Comparison of ENCODE assay signal across 9 cellular contexts in the genomic region with DNA sequence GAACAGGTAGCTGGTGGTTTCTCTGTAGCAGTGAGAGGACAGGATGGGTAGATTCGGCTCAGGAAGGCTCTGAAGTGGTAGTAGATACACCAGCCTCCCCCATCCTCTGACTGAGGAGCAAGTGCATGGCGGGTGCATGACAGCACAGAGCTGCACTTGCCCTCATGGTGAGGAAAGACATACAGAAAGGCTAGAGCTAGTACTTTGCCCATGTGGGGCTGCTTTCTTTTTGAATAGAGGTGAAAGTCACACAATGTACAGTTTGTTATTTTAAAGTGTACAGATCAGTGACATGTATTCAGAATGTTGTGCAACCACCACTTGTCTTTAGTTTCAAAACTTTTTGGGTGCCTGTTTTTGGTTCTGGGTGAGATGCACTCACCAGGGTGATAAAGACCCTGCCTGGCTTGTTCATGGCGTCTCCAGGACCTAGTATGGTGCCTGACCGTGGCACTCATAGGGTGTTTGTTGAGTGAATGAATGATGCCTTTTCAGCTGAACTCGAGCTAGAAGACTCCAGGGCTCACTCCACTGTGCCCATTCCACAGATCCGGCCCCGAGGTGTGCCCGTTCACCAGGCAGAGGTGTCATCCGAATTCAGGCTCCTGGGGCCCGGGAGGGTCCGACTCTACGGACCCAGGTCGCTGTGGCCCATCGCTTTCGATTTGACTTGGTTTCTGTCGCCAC. TPM values are rescaled to one million over a fixed set of nuclear protein-coding genes. Genes with fewer than 3 reads are reported as not detected.
DNase-seq lines count a peak whose midpoint lies in the region; ATAC-seq and TF ChIP-seq lines count a peak whose summit lies in the region.
"Had no signal": no experiment of that assay in that cellular context is flagged by ENCODE, and none has a peak within 500 bp of the region (broad histone marks: within the 10 kb centered on the region; RNA-seq: fewer than 3 reads in every experiment).

No MANE protein-coding gene starts in this region.

- WGBS in endodermal cell (ENCODE audit: insufficient coverage in 1 of 2, insufficient read length in 1 of 2), 2 experiments, result 78 to 84% methylated on average over 14 to 16 of the region's 16 CpGs

- peaks cover 30% of the 10 kb centered on the region for H3K4me1 Mint-ChIP-seq in endodermal cell

- no peak overlapping the region for H3K27ac Mint-ChIP-seq in endodermal cell

- no peaks in the 10 kb centered on the region for H3K27me3 ChIP-seq in endodermal cell (ENCODE audit: control insufficient read depth, insufficient read depth, low read length, poor library complexity, severe bottlenecking)
- H3K27me3 ChIP-seq in rectal smooth muscle tissue (ENCODE audit: control insufficient read depth, insufficient read depth, low read length), result no peaks in the 10 kb centered on the region

- DNase-seq in activated CD4-positive, CD25-positive, alpha-beta regulatory T cell treated with anti-CD3 and anti-CD28 coated beads, Interleukin-2, amount 50 U/mL, for 72 hours, result no peak
- DNase-seq in MV-4-11 (lab: John Stamatoyannopoulos, UW) (peak; percentile 26), endodermal cell (no peak), SHP77 (lab: John Stamatoyannopoulos, UW) (no peak), A172 (ENCODE audit: low spot score) (no peak), retina (no peak)

- H3K4me3 Mint-ChIP-seq in endodermal cell, result peak overlapping the region; percentile 36

- peak; percentile 58 to 59 for ATAC-seq in activated CD4-positive, CD25-positive, alpha-beta regulatory T cell treated with anti-CD3 and anti-CD28 coated beads, Interleukin-2, amount 50 U/mL, for 24 hours

- H3K4me1 ChIP-seq in endodermal cell (ENCODE audit: control insufficient read depth, insufficient read depth, low read length), result peaks cover 10% of the 10 kb centered on the region
- H3K4me1 ChIP-seq in rectal smooth muscle tissue (ENCODE audit: control insufficient read depth, insufficient read depth, low read length), result peaks cover 11% of the 10 kb centered on the region

- peaks cover 2% of the 10 kb centered on the region for H3K27me3 Mint-ChIP-seq in endodermal cell (ENCODE audit: insufficient read depth)

- TF ChIP-seq CTCF in endodermal cell (conservative IDR thresholded peaks at IDR 0.05), result no peak

- no peak overlapping the region for H3K9ac ChIP-seq in endodermal cell (ENCODE audit: extremely low read depth, low read length, poor library complexity, severe bottlenecking)
- peak overlapping the region; percentile 38 for H3K9ac ChIP-seq in rectal smooth muscle tissue (ENCODE audit: low read length)

- no peaks in the 10 kb centered on the region for H3K9me3 ChIP-seq in endodermal cell (ENCODE audit: control insufficient read depth, low read length)
- H3K9me3 ChIP-seq: A549 had no signal

- H3K36me3 Mint-ChIP-seq in endodermal cell (ENCODE audit: low read depth), result peaks cover 23% of the 10 kb centered on the region

- H3K4me3 ChIP-seq in endodermal cell (ENCODE audit: low read length), result no peak overlapping the region
- peak overlapping the region; percentile 71 for H3K4me3 ChIP-seq in rectal smooth muscle tissue (ENCODE audit: low read length)
- H3K4me3 ChIP-seq: A549 had no signal

- H3K27ac ChIP-seq in endodermal cell (ENCODE audit: low read depth, low read length) (no peak overlapping the region), rectal smooth muscle tissue (ENCODE audit: low read depth, low read length) (peak overlapping the region; percentile 88)

- peaks cover 42% of the 10 kb centered on the region for H3K36me3 ChIP-seq in endodermal cell (ENCODE audit: control insufficient read depth, insufficient read depth, low read length)
- peaks cover 2% of the 10 kb centered on the region for H3K36me3 ChIP-seq in rectal smooth muscle tissue (ENCODE audit: control insufficient read depth, insufficient read depth, low read length)

- H3K9me3 Mint-ChIP-seq in endodermal cell, result no peaks in the 10 kb centered on the region

RNA-seq across cellular contexts. Expression of a gene that starts 0.4 kb away (rescaled TPM):
- 10 to 100 TPM in 1 of 2 donors, 1 to 10 TPM in 1; 6.3 to 13.9 TPM for total RNA-seq in endodermal cell
- polyA plus RNA-seq in endodermal cell (2013, experiment 1 of 2), result 13.7 TPM
- polyA plus RNA-seq in endodermal cell (2013, experiment 2 of 2), result 17.3 TPM
- total RNA-seq in A172 (2014; rRNA removed; shearing (Covaris generic)), result 36.2 and 51.0 TPM in 2 replicates

RNA-seq across cellular contexts. Expression of a gene that starts 6.4 kb away (rescaled TPM):
- total RNA-seq in endodermal cell, result 100 to 1,000 TPM in 1 of 2 donors, 10 to 100 TPM in 1; 80.4 to 146 TPM
- 60.6 TPM for polyA plus RNA-seq in endodermal cell (2013, experiment 1 of 2)
- polyA plus RNA-seq in endodermal cell (2013, experiment 2 of 2), result 58.9 TPM
- total RNA-seq in A172 (2014; rRNA removed; shearing (Covaris generic)), result 1.3 and 1.5 TPM in 2 replicates

RNA-seq across cellular contexts. Expression of a gene that starts 11.7 kb away (rescaled TPM):
- 100 to 1,000 TPM; 113 to 118 TPM for total RNA-seq in endodermal cell
- polyA plus RNA-seq in endodermal cell (2013, experiment 1 of 2), result 117 TPM
- 122 TPM for polyA plus RNA-seq in endodermal cell (2013, experiment 2 of 2)
- 262 and 285 TPM in 2 replicates for total RNA-seq in A172 (2014; rRNA removed; shearing (Covaris generic))

RNA-seq across cellular contexts. Expression of a gene that starts 18.7 kb away (rescaled TPM):
- total RNA-seq in endodermal cell, result 10 to 100 TPM; 23.8 to 32.2 TPM
- polyA plus RNA-seq in endodermal cell (2013, experiment 1 of 2), result 19.4 TPM
- 13.3 TPM for polyA plus RNA-seq in endodermal cell (2013, experiment 2 of 2)
- 9.8 and 11.7 TPM in 2 replicates for total RNA-seq in A172 (2014; rRNA removed; shearing (Covaris generic))

RNA-seq across cellular contexts. Expression of a gene that starts 22.5 kb away (rescaled TPM):
- total RNA-seq in endodermal cell, result 10 to 100 TPM; 74.5 to 89.5 TPM
- 41.7 TPM for polyA plus RNA-seq in endodermal cell (2013, experiment 1 of 2)
- 37.9 TPM for polyA plus RNA-seq in endodermal cell (2013, experiment 2 of 2)
- 28.1 and 31.5 TPM in 2 replicates for total RNA-seq in A172 (2014; rRNA removed; shearing (Covaris generic))

Comparison
In these comparisons a context has a peak if more than half of its experiments do, and no peak if none do; other contexts are left out.
1. RNA of a gene that starts 6.4 kb away (total RNA-seq): 80.4 to 146 TPM in endodermal cell; 1.3 to 1.5 TPM in A172; every median in the first group is over 10 times any median in the second.